ENCODE assay signal across 11 cellular contexts in genomic region chr14:95530461-95531170, GRCh38. TPM values are rescaled to one million over a fixed set of nuclear protein-coding genes. Genes with fewer than 3 reads are reported as not detected.
DNase-seq lines count a peak whose midpoint lies in the region; ATAC-seq, FAIRE-seq and TF ChIP-seq lines count a peak whose summit lies in the region.
"Had no signal": no experiment of that assay in that cellular context is flagged by ENCODE, and none has a peak within 500 bp of the region (broad histone marks: within the 10 kb centered on the region; RNA-seq: fewer than 3 reads in every experiment).

No MANE protein-coding gene starts in this region.

- H3K27me3 Mint-ChIP-seq in central memory CD8-positive, alpha-beta T cell: no peaks in the 10 kb centered on the region
- H3K27me3 Mint-ChIP-seq in neural crest cell (ENCODE audit: low read depth): no peaks in the 10 kb centered on the region

- TF ChIP-seq POLR2A in GM12891 (IDR thresholded peaks at IDR 0.05; ENCODE audit: low read depth, low read length): no peak

- no peaks in the 10 kb centered on the region for H3K9me3 ChIP-seq in RWPE2 (ENCODE audit: severe bottlenecking)
- H3K9me3 ChIP-seq: neutrophil had no signal

- H3K9me3 Mint-ChIP-seq in central memory CD8-positive, alpha-beta T cell: no peaks in the 10 kb centered on the region
- H3K9me3 Mint-ChIP-seq in neural crest cell: no peaks in the 10 kb centered on the region

- peaks cover 43% of the 10 kb centered on the region for H3K36me3 ChIP-seq in RWPE2 (ENCODE audit: low read depth)
- H3K36me3 ChIP-seq: neutrophil had no signal

- H3K4me3 ChIP-seq in RWPE2 (ENCODE audit: severe bottlenecking): no peak overlapping the region

- DNase-seq in GM12891 (ENCODE audit: insufficient read length, low spot score) (no peak), RWPE2 (ENCODE audit: low spot score) (peak; percentile 61), neural crest cell (ENCODE audit: low read depth, low spot score) (no peak), NCI-H2029 treated with DMSO at 0.1 percent for 48 hours (lab: John Stamatoyannopoulos, UW) (no peak)
- DNase-seq in central memory CD8-positive, alpha-beta T cell (ENCODE audit: low spot score in 2 of 2): no peak
- DNase-seq: KBM-7 had no signal

- FAIRE-seq in GM12891 (lab: Jason Lieb, UNC): peak; percentile 47
- FAIRE-seq: RCC 7860 had no signal

- peaks cover 17% of the 10 kb centered on the region for H3K36me3 Mint-ChIP-seq in central memory CD8-positive, alpha-beta T cell (ENCODE audit: insufficient read depth)
- H3K36me3 Mint-ChIP-seq in neural crest cell (ENCODE audit: low read depth): no peaks in the 10 kb centered on the region

- H3K4me1 Mint-ChIP-seq in central memory CD8-positive, alpha-beta T cell: peaks cover 48% of the 10 kb centered on the region
- H3K4me1 Mint-ChIP-seq in neural crest cell: peaks cover 42% of the 10 kb centered on the region

- H3K4me1 ChIP-seq in RWPE2 (ENCODE audit: insufficient read depth, poor library complexity, severe bottlenecking): peaks cover 38% of the 10 kb centered on the region

- no peaks in the 10 kb centered on the region for H3K27me3 ChIP-seq in RWPE2 (ENCODE audit: insufficient read depth, poor library complexity, severe bottlenecking)
- H3K27me3 ChIP-seq: neutrophil had no signal

- no peak for ATAC-seq in RWPE2 (ENCODE audit: low read depth)
- no peak for ATAC-seq in central memory CD8-positive, alpha-beta T cell (replicated peaks; ENCODE audit: extremely low read depth, poor library complexity, severe bottlenecking)
- no peak for ATAC-seq in GM18502 (IDR thresholded peaks at IDR 0.05; ENCODE audit: poor library complexity, unreplicated experiment)
- ATAC-seq in GM19455 (IDR thresholded peaks at IDR 0.05; ENCODE audit: unreplicated experiment): no peak

- peak overlapping the region; percentile 70 for H3K27ac ChIP-seq in RWPE2 (ENCODE audit: poor library complexity, severe bottlenecking)
- H3K27ac ChIP-seq: neutrophil had no signal

- TF ChIP-seq CTCF in RWPE2 (IDR thresholded peaks at IDR 0.05; ENCODE audit: poor library complexity, severe bottlenecking) (no peak), neural crest cell (conservative IDR thresholded peaks at IDR 0.05) (no peak)

- no peak overlapping the region for H3K4me3 Mint-ChIP-seq in central memory CD8-positive, alpha-beta T cell
- H3K4me3 Mint-ChIP-seq in neural crest cell: peak overlapping the region; percentile 68

- H3K27ac Mint-ChIP-seq in central memory CD8-positive, alpha-beta T cell (ENCODE audit: low read depth): peak overlapping the region; percentile 22
- H3K27ac Mint-ChIP-seq in neural crest cell (ENCODE audit: unreplicated experiment): no peak overlapping the region

TF ChIP-seq in GM12891, 5 proteins besides CTCF, POLR2A, EP300 and RAD21:
- TF ChIP-seq TAF1 (IDR thresholded peaks at IDR 0.05; ENCODE audit: low read depth, low read length) (no peak), POU2F2 (IDR thresholded peaks at IDR 0.05; ENCODE audit: low read depth, low read length) (no peak), PAX5 (IDR thresholded peaks at IDR 0.05; ENCODE audit: insufficient read depth, low read length, severe bottlenecking) (no peak), POLR2AphosphoS5 (IDR thresholded peaks at IDR 0.05; ENCODE audit: low read depth, low read length) (no peak), SPI1 (IDR thresholded peaks at IDR 0.05; ENCODE audit: low read depth, low read length) (no peak)

RNA-seq across cellular contexts. Expression of gene GLRX5, which starts 4.2 kb away (rescaled TPM):
- polyA plus RNA-seq in GM12891 (2012; ENCODE audit: low read depth, missing spikeins): 35.0 TPM
- total RNA-seq in neural crest cell: 62.8 and 69.3 TPM in 2 replicates

RNA-seq across cellular contexts. Expression of gene SYNE3, which starts 14.2 kb away (rescaled TPM):
- polyA plus RNA-seq in GM12891 (2012; ENCODE audit: low read depth, missing spikeins): 2.6 TPM
- total RNA-seq in neural crest cell: 0.82 and 0.96 TPM in 2 replicates
- total RNA-seq: epithelial cell of proximal tubule had no signal
